Comparison of ENCODE assay signal across 9 cellular contexts in the genomic region with DNA sequence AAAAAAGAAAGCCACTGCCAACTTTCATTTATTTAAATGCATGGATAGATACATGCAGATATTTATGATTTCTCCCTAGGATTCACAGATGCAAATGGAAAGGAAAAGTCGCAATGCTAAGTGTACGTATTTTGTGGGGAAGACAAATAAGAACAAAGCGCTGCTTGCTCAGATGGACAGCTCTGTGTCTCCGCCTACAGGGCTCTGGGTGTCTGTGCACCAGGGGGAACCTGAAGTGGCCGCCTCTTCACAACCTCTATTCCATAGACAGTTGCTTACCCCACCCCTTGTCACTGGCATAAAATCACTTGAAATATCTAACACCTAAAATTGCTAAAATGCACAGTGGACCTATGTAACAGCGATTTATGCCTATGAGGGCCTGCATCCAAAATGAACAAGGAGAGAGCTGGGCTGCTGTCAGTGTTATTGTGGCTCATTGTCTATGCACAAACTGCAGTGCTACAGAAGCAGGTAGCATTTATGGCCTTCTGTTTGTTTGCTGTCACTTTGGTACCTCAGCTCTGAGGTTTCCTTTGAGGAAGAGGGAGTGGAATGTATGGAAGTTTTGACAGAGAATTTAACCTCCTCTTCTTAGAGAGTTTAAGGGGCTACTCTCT. TPM values are rescaled to one million over a fixed set of nuclear protein-coding genes. Genes with fewer than 3 reads are reported as not detected.
DNase-seq lines count a peak whose midpoint lies in the region; ATAC-seq and TF ChIP-seq lines count a peak whose summit lies in the region.
"Had no signal": no experiment of that assay in that cellular context is flagged by ENCODE, and none has a peak within 500 bp of the region (broad histone marks: within the 10 kb centered on the region; RNA-seq: fewer than 3 reads in every experiment).

No MANE protein-coding gene starts in this region.

- no peak for TF ChIP-seq POLR2A in NB4 (IDR thresholded peaks at IDR 0.05; ENCODE audit: extremely low read depth, insufficient read length)
- TF ChIP-seq POLR2A in testis (IDR thresholded peaks at IDR 0.05) = no peak

- H3K4me1 Mint-ChIP-seq in activated CD4-positive, alpha-beta T cell treated with anti-CD3 and anti-CD28 coated beads for 36 hours = no peaks in the 10 kb centered on the region

- peaks cover 3% of the 10 kb centered on the region for H3K27me3 Mint-ChIP-seq in activated CD4-positive, alpha-beta T cell treated with anti-CD3 and anti-CD28 coated beads for 36 hours

- H3K4me2 ChIP-seq in mesendoderm (ENCODE audit: low read length) = no peak overlapping the region

- H3K79me2 ChIP-seq in mesendoderm (ENCODE audit: control insufficient read depth, insufficient read depth, low read length) = no peaks in the 10 kb centered on the region

- no peak overlapping the region for H3K4ac ChIP-seq in mesendoderm (ENCODE audit: low read depth, low read length)

- in situ Hi-C loops in GM13977 (cut with MboI; ENCODE audit: low pct_unique_long_range_greater_than_20kb, low sequenced_read_pairs, unreplicated experiment) = no loop called here

- no peak overlapping the region for H3K56ac ChIP-seq in mesendoderm (ENCODE audit: low read length)

- no peak overlapping the region for H2BK120ac ChIP-seq in mesendoderm (ENCODE audit: low read depth, low read length)

- intact Hi-C loops in activated CD4-positive, alpha-beta T cell treated with anti-CD3 and anti-CD28 coated beads for 36 hours (cut with DNase I, micrococcal nuclease) = loop anchor here (1.0 to 10.0 kb wide), 5 partner anchors 127 to 630 kb away; partner anchors contain the start of gene GPKOW (in 1 of the 2)
- intact Hi-C loops in testis (cut with DNase I; ENCODE audit: low total_unique reads) = no loop called here

- no CpG with 5 or more reads among the region's 6 CpGs for WGBS in mesendoderm (ENCODE audit: extremely low coverage, insufficient coverage, low lambda C conversion rate)
- 27 to 51% methylated on average over 5 to 6 of the region's 6 CpGs for WGBS in testis, 2 donors

- no peak overlapping the region for H3K27ac Mint-ChIP-seq in activated CD4-positive, alpha-beta T cell treated with anti-CD3 and anti-CD28 coated beads for 36 hours

- H2AK5ac ChIP-seq in mesendoderm (ENCODE audit: low read length) = no peak overlapping the region

- no peak overlapping the region for H3K23ac ChIP-seq in mesendoderm (ENCODE audit: low read length)

- no peak overlapping the region for H4K5ac ChIP-seq in mesendoderm (ENCODE audit: low read length)

- H3K4me3 Mint-ChIP-seq in activated CD4-positive, alpha-beta T cell treated with anti-CD3 and anti-CD28 coated beads for 36 hours = no peak overlapping the region

- no peak overlapping the region for H2BK15ac ChIP-seq in mesendoderm (replicated peaks; ENCODE audit: low read depth)

- H3K9me3 Mint-ChIP-seq in activated CD4-positive, alpha-beta T cell treated with anti-CD3 and anti-CD28 coated beads for 36 hours (ENCODE audit: low read depth) = no peaks in the 10 kb centered on the region

- H3K79me1 ChIP-seq in mesendoderm (ENCODE audit: low read length) = no peaks in the 10 kb centered on the region

- no peak overlapping the region for H2BK5ac ChIP-seq in mesendoderm (ENCODE audit: low read length)

- H4K8ac ChIP-seq in mesendoderm (ENCODE audit: low read depth, low read length) = no peak overlapping the region

- POLR2A ChIA-PET in activated CD4-positive, alpha-beta T cell treated with anti-CD3 and anti-CD28 coated beads for 36 hours (lab: Charles Lee) = no interaction called here

- H3K4me1 ChIP-seq in mesendoderm (ENCODE audit: control insufficient read depth, low read depth, low read length) = no peaks in the 10 kb centered on the region
- H3K4me1 ChIP-seq in testis = no peaks in the 10 kb centered on the region

- CTCF ChIA-PET in activated CD4-positive, alpha-beta T cell treated with anti-CD3 and anti-CD28 coated beads for 36 hours (lab: Charles Lee) = interaction anchor here (0.7 to 1.2 kb wide), 3 partner anchors 477 to 1216 kb away, joined by 3 to 4 read pairs (median 3); no protein-coding TSS in a partner anchor

- H3K27me3 ChIP-seq in mesendoderm (ENCODE audit: insufficient read depth, low read length, poor library complexity) (no peaks in the 10 kb centered on the region), testis (no peaks in the 10 kb centered on the region)

- H3K27ac ChIP-seq in mesendoderm (ENCODE audit: low read depth, low read length) (no peak overlapping the region), testis (no peak overlapping the region)
- H3K27ac ChIP-seq: skin epidermis had no signal

- no peaks in the 10 kb centered on the region for H3K9me3 ChIP-seq in testis

- TF ChIP-seq CTCF in AG10803 (conservative IDR thresholded peaks at IDR 0.05; ENCODE audit: low read length) (peak; percentile 71), GM13977 (IDR thresholded peaks at IDR 0.05; ENCODE audit: extremely low read depth, insufficient read depth, missing control alignments) (peak; percentile 72), NB4 (IDR thresholded peaks at IDR 0.05; ENCODE audit: low read depth, low read length) (peak; percentile 75), testis (IDR thresholded peaks at IDR 0.05) (peak; percentile 15 to 48 (median 29))

- H3K4me3 ChIP-seq in AG10803 (ENCODE audit: low read length) = no peak overlapping the region
- no peak overlapping the region for H3K4me3 ChIP-seq in NB4 (ENCODE audit: low read depth, low read length)
- H3K4me3 ChIP-seq in mesendoderm (ENCODE audit: low read length) = no peak overlapping the region
- no peak overlapping the region for H3K4me3 ChIP-seq in testis
- H3K4me3 ChIP-seq: skin epidermis had no signal

- no peak overlapping the region for H3K9ac ChIP-seq in mesendoderm (ENCODE audit: low read length)

- peak; percentile 72 for ATAC-seq in activated CD4-positive, alpha-beta T cell treated with anti-CD3 and anti-CD28 coated beads for 36 hours
- no peak for ATAC-seq in HG03378 (IDR thresholded peaks at IDR 0.05; ENCODE audit: unreplicated experiment)

- H3K36me3 Mint-ChIP-seq in activated CD4-positive, alpha-beta T cell treated with anti-CD3 and anti-CD28 coated beads for 36 hours (ENCODE audit: low read depth) = no peaks in the 10 kb centered on the region

- no peak overlapping the region for H3K18ac ChIP-seq in mesendoderm (ENCODE audit: low read length)

- DNase-seq in AG10803 (ENCODE audit: low read depth) (peak; percentile 30), GM13977 (ENCODE audit: low spot score) (no peak), NB4 (ENCODE audit: low read depth) (peak; percentile 51), dermis blood vessel endothelial cell (peak; percentile 62), mesendoderm (peak; percentile 37), testis (peak; percentile 59)
- peak; percentile 61 for DNase-seq in activated CD4-positive, alpha-beta T cell treated with anti-CD3 and anti-CD28 coated beads for 36 hours

- H3K36me3 ChIP-seq in mesendoderm (ENCODE audit: control insufficient read depth, insufficient read depth, low read length) (no peaks in the 10 kb centered on the region), testis (ENCODE audit: low read depth, missing control alignments) (no peaks in the 10 kb centered on the region)

RNA-seq across cellular contexts. Expression of gene PAGE1, which starts 58.6 kb away (rescaled TPM):
- total RNA-seq in activated CD4-positive, alpha-beta T cell treated with anti-CD3 and anti-CD28 coated beads for 36 hours = not detected
- total RNA-seq in dermis blood vessel endothelial cell (not detected in 2 replicates), testis (10 to 100 TPM; 11.9 to 28.5 TPM)
- polyA plus RNA-seq in mesendoderm (2013, experiment 1 of 2) = not detected
- not detected for polyA plus RNA-seq in mesendoderm (2013, experiment 2 of 2)
- polyA plus RNA-seq in testis (ENCODE audit: insufficient read depth, low read depth, low replicate concordance) = 17.4 TPM

Comparison
In these comparisons a context has a peak if more than half of its experiments do, and no peak if none do; other contexts are left out.
1. RNA of gene PAGE1, which starts 58.6 kb away (total RNA-seq): 11.9 to 28.5 TPM in testis; not detected in activated CD4-positive, alpha-beta T cell treated with anti-CD3 and anti-CD28 coated beads for 36 hours and not detected in dermis blood vessel endothelial cell; every median in the first group is over 10 times any median in the second.
2. Peak in every context shown above with its lines, with median percentiles within 50 percentile points of each other: CTCF ChIP-seq.